ENCODE assay signal across 8 cellular contexts in the genomic region with DNA sequence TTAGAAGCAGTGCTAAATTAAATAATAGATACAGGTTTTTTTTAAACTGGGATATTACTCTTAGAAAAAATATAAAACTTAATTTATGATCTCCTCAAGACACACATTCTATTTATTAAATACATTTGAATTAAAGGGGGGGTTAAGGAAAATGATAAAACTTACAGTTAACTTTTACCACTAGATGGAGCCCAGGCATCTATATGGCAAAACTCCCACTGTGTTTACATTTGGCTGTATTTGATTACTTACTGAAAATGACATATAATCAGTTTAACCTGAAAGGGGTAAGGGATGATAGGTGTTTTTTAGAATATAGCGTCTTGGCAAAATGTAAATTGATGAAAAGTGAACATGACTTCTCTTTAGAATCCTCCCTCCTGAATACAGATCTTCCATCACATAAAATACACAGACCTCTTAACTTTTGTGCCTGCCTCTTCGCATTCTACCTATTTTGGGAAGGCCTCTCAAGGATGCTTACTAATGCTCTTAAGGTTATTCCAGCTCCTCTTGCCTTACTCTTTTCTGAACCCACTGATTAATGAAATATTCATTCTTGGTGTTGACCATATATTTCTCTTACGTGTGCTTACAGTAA.
DNase-seq lines count a peak whose midpoint lies in the region; ATAC-seq, FAIRE-seq and TF ChIP-seq lines count a peak whose summit lies in the region.

No MANE protein-coding gene starts in this region.

- no peaks in the 10 kb centered on the region for H3K4me1 Mint-ChIP-seq in naive thymus-derived CD8-positive, alpha-beta T cell

- H3K4me3 ChIP-seq in AG10803 (ENCODE audit: low read length) (no peak overlapping the region), HCT116 (replicated peaks in 1 of 2; ENCODE audit: low read depth in 1 of 2, low read length in 2 of 2) (no peak overlapping the region), Peyer's patch (no peak overlapping the region), esophagus squamous epithelium (no peak overlapping the region)

- RAD21 ChIA-PET in HCT116 (lab: Charles Lee; ENCODE audit: low non-redundant PET in 1 of 2, low total read pairs in 2 of 2, uncharacterized antibody in 2 of 2, unreplicated experiment in 2 of 2) = no interaction called here

- H3K36me3 Mint-ChIP-seq in naive thymus-derived CD8-positive, alpha-beta T cell = no peaks in the 10 kb centered on the region

- H3K9ac ChIP-seq in HCT116 (ENCODE audit: low read length) = no peak overlapping the region

- 60 to 61% methylated on average over 3 of the region's 3 CpGs for WGBS in esophagus squamous epithelium, 2 donors

- CTCF ChIA-PET in HCT116 (lab: Charles Lee) = interaction anchor here (1.9 kb wide), 1 partner anchor 395 kb away, joined by 10 read pairs; no protein-coding TSS in a partner anchor

- TF ChIP-seq CTCF in AG10803 (conservative IDR thresholded peaks at IDR 0.05; ENCODE audit: low read length) = peak; percentile 71
- TF ChIP-seq CTCF in HCT116 (IDR thresholded peaks at IDR 0.05 in 2 of 3, conservative IDR thresholded peaks at IDR 0.05 in 1 of 3; ENCODE audit: borderline replicate concordance in 1 of 3, insufficient read depth in 1 of 3, low read depth in 2 of 3, low read length in 2 of 3) = peak; percentile 52 to 63 (median 57); a peak in 5 of 6 replicates
- TF ChIP-seq CTCF in Peyer's patch (IDR thresholded peaks at IDR 0.05) = peak in 4 of 6 experiments; percentile 34 to 54 (median 48)
- TF ChIP-seq CTCF in esophagus squamous epithelium (IDR thresholded peaks at IDR 0.05) = peak in 3 of 6 experiments; percentile 17 to 50 (median 34)

- no peaks in the 10 kb centered on the region for H3K27me3 Mint-ChIP-seq in naive thymus-derived CD8-positive, alpha-beta T cell

- no peak for TF ChIP-seq POLR2A in HCT116 (IDR thresholded peaks at IDR 0.05; ENCODE audit: borderline replicate concordance, extremely low read depth, insufficient read depth, insufficient read length)
- TF ChIP-seq POLR2A in Peyer's patch (IDR thresholded peaks at IDR 0.05) = no peak
- no peak for TF ChIP-seq POLR2A in esophagus squamous epithelium (IDR thresholded peaks at IDR 0.05)

- peak overlapping the region; percentile 10 for H2AFZ ChIP-seq in HCT116 (ENCODE audit: low read depth, low read length, poor library complexity, severe bottlenecking)

- intact Hi-C loops in HCT116 (cut with micrococcal nuclease) (loop anchor here (1.0 kb wide), 2 partner anchors 395 to 745 kb away; no protein-coding TSS in a partner anchor), esophagus squamous epithelium (cut with DNase I) (no loop called here)

- no peaks in the 10 kb centered on the region for H3K36me3 ChIP-seq in HCT116 (ENCODE audit: control insufficient read depth in 1 of 2, insufficient read depth in 2 of 2, low read length in 2 of 2)
- H3K36me3 ChIP-seq in Peyer's patch = no peaks in the 10 kb centered on the region
- H3K36me3 ChIP-seq in esophagus squamous epithelium = no peaks in the 10 kb centered on the region

- peak; percentile 65 for FAIRE-seq in frontal cortex (lab: Jason Lieb, UNC)

- no peaks in the 10 kb centered on the region for H3K9me3 ChIP-seq in HCT116 (ENCODE audit: control insufficient read depth in 1 of 2, insufficient read depth in 1 of 2, low read depth in 1 of 2, low read length in 2 of 2)
- no peaks in the 10 kb centered on the region for H3K9me3 ChIP-seq in Peyer's patch
- H3K9me3 ChIP-seq in esophagus squamous epithelium = no peaks in the 10 kb centered on the region

- H3K27ac Mint-ChIP-seq in naive thymus-derived CD8-positive, alpha-beta T cell = no peak overlapping the region

- no peaks in the 10 kb centered on the region for H3K9me2 ChIP-seq in HCT116 (ENCODE audit: insufficient read depth)

- H3K4me1 ChIP-seq in HCT116 (ENCODE audit: control insufficient read depth in 1 of 2, insufficient read depth in 2 of 2, low read length in 2 of 2) (no peaks in the 10 kb centered on the region), Peyer's patch (no peaks in the 10 kb centered on the region), esophagus squamous epithelium (no peaks in the 10 kb centered on the region)

- H3K27me3 ChIP-seq in HCT116 (ENCODE audit: insufficient read depth, low read length) (no peaks in the 10 kb centered on the region), Peyer's patch (no peaks in the 10 kb centered on the region), esophagus squamous epithelium (no peaks in the 10 kb centered on the region)

- no peaks in the 10 kb centered on the region for H4K20me1 ChIP-seq in HCT116 (ENCODE audit: insufficient read depth)

- H3K4me3 Mint-ChIP-seq in naive thymus-derived CD8-positive, alpha-beta T cell = no peak overlapping the region

- TF ChIP-seq RAD21 in HCT116 (IDR thresholded peaks at IDR 0.05; ENCODE audit: low read depth) = peak; percentile 74

- H3K4me2 ChIP-seq in HCT116 (ENCODE audit: low read length) = no peak overlapping the region

- POLR2A ChIA-PET in HCT116 (lab: Charles Lee) = no interaction called here
- POLR2A ChIA-PET in naive thymus-derived CD8-positive, alpha-beta T cell (lab: Charles Lee) = no interaction called here

- DNase-seq in AG10803 (ENCODE audit: low read depth) = peak; percentile 30
- DNase-seq in HCT116 (ENCODE audit: low read depth, low spot score) = peak; percentile 34
- DNase-seq in Peyer's patch = no peak
- DNase-seq in frontal cortex (ENCODE audit: low spot score in 2 of 2) = peak; percentile 2 to 6
- DNase-seq in esophagus squamous epithelium (lab: John Stamatoyannopoulos, UW) = no peak
- DNase-seq in cerebellum (ENCODE audit: low spot score) = no peak
- no peak for DNase-seq in naive thymus-derived CD8-positive, alpha-beta T cell
- no peak for DNase-seq in stimulated activated CD4-positive, alpha-beta T cell treated with anti-CD3 and anti-CD28 coated beads, Interleukin-4, amount 100 ng/mL, for 4 hours

- ATAC-seq in HCT116 = peak; percentile 60; the same call in 1 of the 2 replicates
- no peak for ATAC-seq in naive thymus-derived CD8-positive, alpha-beta T cell

- H3K27ac ChIP-seq in HCT116 (ENCODE audit: low read depth, low read length) (no peak overlapping the region), Peyer's patch (no peak overlapping the region), esophagus squamous epithelium (no peak overlapping the region)

- H3K79me2 ChIP-seq in HCT116 (ENCODE audit: insufficient read depth, low read length) = no peaks in the 10 kb centered on the region

- no TSS peak for BruUV-seq in HCT116 (replicated peaks; lab: Mats Ljungman, UMichigan)

- H3K9me3 Mint-ChIP-seq in naive thymus-derived CD8-positive, alpha-beta T cell = peaks cover 0 to 6% (median 0%) of the 10 kb centered on the region in 9 donors

TF ChIP-seq in HCT116, 20 proteins besides CTCF, POLR2A, EP300 and RAD21:
- TF ChIP-seq, protein P1, sequence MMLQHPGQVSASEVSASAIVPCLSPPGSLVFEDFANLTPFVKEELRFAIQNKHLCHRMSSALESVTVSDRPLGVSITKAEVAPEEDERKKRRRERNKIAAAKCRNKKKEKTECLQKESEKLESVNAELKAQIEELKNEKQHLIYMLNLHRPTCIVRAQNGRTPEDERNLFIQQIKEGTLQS (IDR thresholded peaks at IDR 0.05) = no peak

Comparison
In these comparisons a context has a peak if more than half of its experiments do, and no peak if none do; other contexts are left out.
1. DNase-seq: peak in AG10803 (single experiment), HCT116 (single experiment) and frontal cortex (2 of 2); none in Peyer's patch (0 of 3), esophagus squamous epithelium (single experiment), cerebellum (single experiment), naive thymus-derived CD8-positive, alpha-beta T cell (0 of 10) and stimulated activated CD4-positive, alpha-beta T cell treated with anti-CD3 and anti-CD28 coated beads, Interleukin-4, amount 100 ng/mL, for 4 hours (0 of 2).